In the genomic region with DNA sequence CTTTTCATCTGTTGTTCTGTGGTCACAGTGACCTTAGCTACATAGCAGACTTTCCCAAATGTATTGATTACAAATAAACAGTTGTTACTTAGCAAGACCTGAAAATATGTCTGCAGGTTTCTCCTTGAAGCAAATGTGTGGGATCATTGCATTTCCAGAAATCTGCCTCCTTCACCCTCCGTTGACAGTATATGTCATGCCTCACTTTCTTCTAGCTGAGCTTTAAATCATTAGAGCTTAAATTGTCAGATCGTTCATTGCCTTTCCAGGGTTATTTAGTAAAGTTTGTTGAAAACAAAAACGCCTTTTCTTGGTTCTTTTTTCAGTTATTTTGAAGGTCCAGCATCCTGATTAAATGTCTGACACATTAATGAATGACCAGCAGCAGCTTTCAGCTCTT, we compare ENCODE assay signal across 1 cellular context.
A peak's percentile ranks its signal among the peaks of the same experiment; 100 is the strongest.
TF ChIP-seq lines count a peak whose summit lies in the region.

No MANE protein-coding gene starts in this region.

TF ChIP-seq in K562, 482 proteins besides CTCF, POLR2A, EP300 and RAD21 (continues in another document):
- TF ChIP-seq KLF16 (IDR thresholded peaks at IDR 0.05): no peak
- TF ChIP-seq JUN (IDR thresholded peaks at IDR 0.05; ENCODE audit: borderline replicate concordance, low read depth, low read length): no peak
- TF ChIP-seq JUN (CRISPR knock-in tag; IDR thresholded peaks at IDR 0.05; ENCODE audit: borderline replicate concordance): no peak
- TF ChIP-seq SP2 (IDR thresholded peaks at IDR 0.05; ENCODE audit: extremely low read depth, low read depth, low read length, poor library complexity, severe bottlenecking): no peak
- TF ChIP-seq SREBF1 (IDR thresholded peaks at IDR 0.05; ENCODE audit: borderline replicate concordance, low read depth, low read length): no peak
- no peak for TF ChIP-seq UBTF (IDR thresholded peaks at IDR 0.05; ENCODE audit: borderline replicate concordance in 1 of 2, low read depth in 2 of 2, low read length in 2 of 2)
- no peak for TF ChIP-seq ZNF174 (CRISPR knock-in tag; IDR thresholded peaks at IDR 0.05)
- no peak for TF ChIP-seq HDAC1 (IDR thresholded peaks at IDR 0.05)
- TF ChIP-seq, protein P1, sequence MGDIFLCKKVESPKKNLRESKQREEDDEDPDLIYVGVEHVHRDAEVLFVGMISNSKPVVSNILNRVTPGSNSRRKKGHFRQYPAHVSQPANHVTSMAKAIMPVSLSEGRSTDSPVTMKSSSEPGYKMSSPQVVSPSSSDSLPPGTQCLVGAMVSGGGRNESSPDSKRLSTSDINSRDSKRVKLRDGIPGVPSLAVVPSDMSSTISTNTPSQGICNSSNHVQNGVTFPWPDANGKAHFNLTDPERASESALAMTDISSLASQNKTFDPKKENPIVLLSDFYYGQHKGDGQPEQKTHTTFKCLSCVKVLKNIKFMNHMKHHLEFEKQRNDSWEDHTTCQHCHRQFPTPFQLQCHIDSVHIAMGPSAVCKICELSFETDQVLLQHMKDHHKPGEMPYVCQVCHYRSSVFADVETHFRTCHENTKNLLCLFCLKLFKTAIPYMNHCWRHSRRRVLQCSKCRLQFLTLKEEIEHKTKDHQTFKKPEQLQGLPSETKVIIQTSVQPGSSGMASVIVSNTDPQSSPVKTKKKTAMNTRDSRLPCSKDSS (IDR thresholded peaks at IDR 0.05; ENCODE audit: low read depth, partially characterized antibody): no peak
- TF ChIP-seq PHF20 (IDR thresholded peaks at IDR 0.05; ENCODE audit: partially characterized antibody): no peak
- TF ChIP-seq ELK3 (CRISPR knock-in tag; IDR thresholded peaks at IDR 0.05): 0 out of 2 replicates have a peak, but pooled peaks have one; percentile 36
- no peak for TF ChIP-seq ETS2 (tag; IDR thresholded peaks at IDR 0.05; ENCODE audit: borderline replicate concordance, poor library complexity, severe bottlenecking)
- TF ChIP-seq RFX1 (IDR thresholded peaks at IDR 0.05): no peak
- TF ChIP-seq, protein P2, sequence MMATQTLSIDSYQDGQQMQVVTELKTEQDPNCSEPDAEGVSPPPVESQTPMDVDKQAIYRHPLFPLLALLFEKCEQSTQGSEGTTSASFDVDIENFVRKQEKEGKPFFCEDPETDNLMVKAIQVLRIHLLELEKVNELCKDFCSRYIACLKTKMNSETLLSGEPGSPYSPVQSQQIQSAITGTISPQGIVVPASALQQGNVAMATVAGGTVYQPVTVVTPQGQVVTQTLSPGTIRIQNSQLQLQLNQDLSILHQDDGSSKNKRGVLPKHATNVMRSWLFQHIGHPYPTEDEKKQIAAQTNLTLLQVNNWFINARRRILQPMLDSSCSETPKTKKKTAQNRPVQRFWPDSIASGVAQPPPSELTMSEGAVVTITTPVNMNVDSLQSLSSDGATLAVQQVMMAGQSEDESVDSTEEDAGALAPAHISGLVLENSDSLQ (IDR thresholded peaks at IDR 0.05): peak; percentile 46; the same call in 1 of the 2 replicates
- no peak for TF ChIP-seq AFF4 (CRISPR knock-in tag; IDR thresholded peaks at IDR 0.05)
- no peak for TF ChIP-seq IRF9 (tag; IDR thresholded peaks at IDR 0.05)
- no peak for TF ChIP-seq ZNF12 (CRISPR knock-in tag; IDR thresholded peaks at IDR 0.05)
- TF ChIP-seq HOXB6 (CRISPR knock-in tag; IDR thresholded peaks at IDR 0.05; ENCODE audit: borderline replicate concordance): no peak
- no peak for TF ChIP-seq SP1 (CRISPR knock-in tag; IDR thresholded peaks at IDR 0.05)
- TF ChIP-seq ZFP30 (CRISPR knock-in tag; IDR thresholded peaks at IDR 0.05; ENCODE audit: borderline replicate concordance): no peak
- TF ChIP-seq MEIS2 (IDR thresholded peaks at IDR 0.05; ENCODE audit: partially characterized antibody): peak; percentile 79
- TF ChIP-seq, protein P3, sequence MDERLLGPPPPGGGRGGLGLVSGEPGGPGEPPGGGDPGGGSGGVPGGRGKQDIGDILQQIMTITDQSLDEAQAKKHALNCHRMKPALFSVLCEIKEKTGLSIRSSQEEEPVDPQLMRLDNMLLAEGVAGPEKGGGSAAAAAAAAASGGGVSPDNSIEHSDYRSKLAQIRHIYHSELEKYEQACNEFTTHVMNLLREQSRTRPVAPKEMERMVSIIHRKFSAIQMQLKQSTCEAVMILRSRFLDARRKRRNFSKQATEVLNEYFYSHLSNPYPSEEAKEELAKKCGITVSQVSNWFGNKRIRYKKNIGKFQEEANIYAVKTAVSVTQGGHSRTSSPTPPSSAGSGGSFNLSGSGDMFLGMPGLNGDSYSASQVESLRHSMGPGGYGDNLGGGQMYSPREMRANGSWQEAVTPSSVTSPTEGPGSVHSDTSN (CRISPR knock-in tag; IDR thresholded peaks at IDR 0.05; ENCODE audit: low read depth): no peak
- TF ChIP-seq, protein P3 (tag; conservative IDR thresholded peaks at IDR 0.05; ENCODE audit: low read depth): peak; percentile 47
- TF ChIP-seq, protein P4, sequence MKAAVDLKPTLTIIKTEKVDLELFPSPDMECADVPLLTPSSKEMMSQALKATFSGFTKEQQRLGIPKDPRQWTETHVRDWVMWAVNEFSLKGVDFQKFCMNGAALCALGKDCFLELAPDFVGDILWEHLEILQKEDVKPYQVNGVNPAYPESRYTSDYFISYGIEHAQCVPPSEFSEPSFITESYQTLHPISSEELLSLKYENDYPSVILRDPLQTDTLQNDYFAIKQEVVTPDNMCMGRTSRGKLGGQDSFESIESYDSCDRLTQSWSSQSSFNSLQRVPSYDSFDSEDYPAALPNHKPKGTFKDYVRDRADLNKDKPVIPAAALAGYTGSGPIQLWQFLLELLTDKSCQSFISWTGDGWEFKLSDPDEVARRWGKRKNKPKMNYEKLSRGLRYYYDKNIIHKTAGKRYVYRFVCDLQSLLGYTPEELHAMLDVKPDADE (conservative IDR thresholded peaks at IDR 0.05; ENCODE audit: control insufficient read depth, low read depth, low read length): no peak
- TF ChIP-seq YBX1 (IDR thresholded peaks at IDR 0.05): no peak
- TF ChIP-seq, protein P5, sequence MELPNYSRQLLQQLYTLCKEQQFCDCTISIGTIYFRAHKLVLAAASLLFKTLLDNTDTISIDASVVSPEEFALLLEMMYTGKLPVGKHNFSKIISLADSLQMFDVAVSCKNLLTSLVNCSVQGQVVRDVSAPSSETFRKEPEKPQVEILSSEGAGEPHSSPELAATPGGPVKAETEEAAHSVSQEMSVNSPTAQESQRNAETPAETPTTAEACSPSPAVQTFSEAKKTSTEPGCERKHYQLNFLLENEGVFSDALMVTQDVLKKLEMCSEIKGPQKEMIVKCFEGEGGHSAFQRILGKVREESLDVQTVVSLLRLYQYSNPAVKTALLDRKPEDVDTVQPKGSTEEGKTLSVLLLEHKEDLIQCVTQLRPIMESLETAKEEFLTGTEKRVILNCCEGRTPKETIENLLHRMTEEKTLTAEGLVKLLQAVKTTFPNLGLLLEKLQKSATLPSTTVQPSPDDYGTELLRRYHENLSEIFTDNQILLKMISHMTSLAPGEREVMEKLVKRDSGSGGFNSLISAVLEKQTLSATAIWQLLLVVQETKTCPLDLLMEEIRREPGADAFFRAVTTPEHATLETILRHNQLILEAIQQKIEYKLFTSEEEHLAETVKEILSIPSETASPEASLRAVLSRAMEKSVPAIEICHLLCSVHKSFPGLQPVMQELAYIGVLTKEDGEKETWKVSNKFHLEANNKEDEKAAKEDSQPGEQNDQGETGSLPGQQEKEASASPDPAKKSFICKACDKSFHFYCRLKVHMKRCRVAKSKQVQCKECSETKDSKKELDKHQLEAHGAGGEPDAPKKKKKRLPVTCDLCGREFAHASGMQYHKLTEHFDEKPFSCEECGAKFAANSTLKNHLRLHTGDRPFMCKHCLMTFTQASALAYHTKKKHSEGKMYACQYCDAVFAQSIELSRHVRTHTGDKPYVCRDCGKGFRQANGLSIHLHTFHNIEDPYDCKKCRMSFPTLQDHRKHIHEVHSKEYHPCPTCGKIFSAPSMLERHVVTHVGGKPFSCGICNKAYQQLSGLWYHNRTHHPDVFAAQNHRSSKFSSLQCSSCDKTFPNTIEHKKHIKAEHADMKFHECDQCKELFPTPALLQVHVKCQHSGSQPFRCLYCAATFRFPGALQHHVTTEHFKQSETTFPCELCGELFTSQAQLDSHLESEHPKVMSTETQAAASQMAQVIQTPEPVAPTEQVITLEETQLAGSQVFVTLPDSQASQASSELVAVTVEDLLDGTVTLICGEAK (IDR thresholded peaks at IDR 0.05): peak; percentile 81
- TF ChIP-seq, protein P5 (CRISPR knock-in tag; IDR thresholded peaks at IDR 0.05): no peak
